In the genomic region with DNA sequence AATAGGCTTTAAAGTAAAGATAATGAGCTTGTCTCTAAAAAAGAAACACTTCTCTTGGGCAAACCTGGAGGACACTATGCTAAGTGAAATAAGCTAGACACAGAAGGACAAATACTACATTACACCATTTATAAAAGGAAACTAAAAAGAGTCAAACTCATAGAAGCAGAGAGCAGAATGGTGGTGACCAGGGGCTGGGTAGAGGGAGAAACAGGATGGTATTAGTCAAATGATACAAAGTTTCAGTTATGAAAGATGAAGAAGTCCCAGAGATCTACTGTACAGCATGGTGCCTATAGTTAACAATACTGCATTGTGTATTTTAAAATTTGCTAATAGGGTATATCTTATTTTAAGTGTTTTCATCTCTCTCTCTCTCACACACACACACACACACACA, we compare ENCODE assay signal across 9 cellular contexts. TPM values are rescaled to one million over a fixed set of nuclear protein-coding genes. Genes with fewer than 3 reads are reported as not detected.
DNase-seq lines count a peak whose midpoint lies in the region; ATAC-seq lines count a peak whose summit lies in the region.
"Had no signal": no experiment of that assay in that cellular context is flagged by ENCODE, and none has a peak within 500 bp of the region (broad histone marks: within the 10 kb centered on the region; RNA-seq: fewer than 3 reads in every experiment).

No MANE protein-coding gene starts in this region.

- H3K9me3 Mint-ChIP-seq in activated T-cell treated with anti-CD3 and anti-CD28 coated beads, Interleukin-2, amount 50 U/mL, for 72 hours = no peaks in the 10 kb centered on the region
- H3K9me3 Mint-ChIP-seq in activated T-cell treated with anti-CD3 and anti-CD28 coated beads, Interleukin-2, amount 50 U/mL, for 4 hours = no peaks in the 10 kb centered on the region
- no peaks in the 10 kb centered on the region for H3K9me3 Mint-ChIP-seq in stimulated activated effector memory CD8-positive, alpha-beta T cell treated with anti-CD3 and anti-CD28 coated beads, Interleukin-12 subunit alpha, Interleukin-12 subunit beta, amount 100 ng/mL, for 72 hours

- no peaks in the 10 kb centered on the region for H3K27me3 Mint-ChIP-seq in activated T-cell treated with anti-CD3 and anti-CD28 coated beads, Interleukin-2, amount 50 U/mL, for 72 hours (ENCODE audit: low read depth)
- H3K27me3 Mint-ChIP-seq in activated T-cell treated with anti-CD3 and anti-CD28 coated beads, Interleukin-2, amount 50 U/mL, for 4 hours (ENCODE audit: low read depth) = no peaks in the 10 kb centered on the region

- H3K36me3 Mint-ChIP-seq in activated T-cell treated with anti-CD3 and anti-CD28 coated beads, Interleukin-2, amount 50 U/mL, for 72 hours (ENCODE audit: insufficient read depth in 2 of 2) = no peaks in the 10 kb centered on the region
- peaks cover 10% of the 10 kb centered on the region for H3K36me3 Mint-ChIP-seq in activated T-cell treated with anti-CD3 and anti-CD28 coated beads, Interleukin-2, amount 50 U/mL, for 4 hours (ENCODE audit: insufficient read depth)
- peaks cover 17% of the 10 kb centered on the region for H3K36me3 Mint-ChIP-seq in stimulated activated effector memory CD8-positive, alpha-beta T cell treated with anti-CD3 and anti-CD28 coated beads, Interleukin-12 subunit alpha, Interleukin-12 subunit beta, amount 100 ng/mL, for 72 hours

- peak overlapping the region in 1 of 2 donors; percentile 58 for H3K4me3 Mint-ChIP-seq in activated T-cell treated with anti-CD3 and anti-CD28 coated beads, Interleukin-2, amount 50 U/mL, for 72 hours
- H3K4me3 Mint-ChIP-seq in activated T-cell treated with anti-CD3 and anti-CD28 coated beads, Interleukin-2, amount 50 U/mL, for 4 hours = no peak overlapping the region
- no peak overlapping the region for H3K4me3 Mint-ChIP-seq in stimulated activated effector memory CD8-positive, alpha-beta T cell treated with anti-CD3 and anti-CD28 coated beads, Interleukin-12 subunit alpha, Interleukin-12 subunit beta, amount 100 ng/mL, for 72 hours

- no peak overlapping the region for H3K27ac Mint-ChIP-seq in activated T-cell treated with anti-CD3 and anti-CD28 coated beads, Interleukin-2, amount 50 U/mL, for 72 hours
- no peak overlapping the region for H3K27ac Mint-ChIP-seq in stimulated activated effector memory CD8-positive, alpha-beta T cell treated with anti-CD3 and anti-CD28 coated beads, Interleukin-12 subunit alpha, Interleukin-12 subunit beta, amount 100 ng/mL, for 72 hours

- no peak for DNase-seq in activated T-cell treated with anti-CD3 and anti-CD28 coated beads, Interleukin-2, amount 50 U/mL, for 72 hours
- DNase-seq in activated T-cell treated with anti-CD3 and anti-CD28 coated beads, Interleukin-2, amount 50 U/mL, for 4 hours = no peak
- no peak for DNase-seq in stimulated activated effector memory CD8-positive, alpha-beta T cell treated with anti-CD3 and anti-CD28 coated beads, Interleukin-12 subunit alpha, Interleukin-12 subunit beta, amount 100 ng/mL, for 72 hours (ENCODE audit: low spot score in 2 of 2)
- DNase-seq in NCI-H526 treated with DMSO at 0.1 percent for 48 hours (lab: John Stamatoyannopoulos, UW) (no peak), iPS-NIHi7 (ENCODE audit: extremely low spot score) (no peak), epidermal melanocyte (ENCODE audit: insufficient read length, low spot score) (no peak)
- DNase-seq: DND-41 had no signal

- H3K4me1 Mint-ChIP-seq in activated T-cell treated with anti-CD3 and anti-CD28 coated beads, Interleukin-2, amount 50 U/mL, for 72 hours (ENCODE audit: low read depth) = peaks cover 43% of the 10 kb centered on the region
- peaks cover 42% of the 10 kb centered on the region for H3K4me1 Mint-ChIP-seq in activated T-cell treated with anti-CD3 and anti-CD28 coated beads, Interleukin-2, amount 50 U/mL, for 4 hours (ENCODE audit: low read depth)
- peaks cover 24% of the 10 kb centered on the region for H3K4me1 Mint-ChIP-seq in stimulated activated effector memory CD8-positive, alpha-beta T cell treated with anti-CD3 and anti-CD28 coated beads, Interleukin-12 subunit alpha, Interleukin-12 subunit beta, amount 100 ng/mL, for 72 hours

- ATAC-seq in activated T-cell treated with anti-CD3 and anti-CD28 coated beads, Interleukin-2, amount 50 U/mL, for 72 hours (replicated peaks in 1 of 2) = peak; percentile 69 to 76
- ATAC-seq in activated T-cell treated with anti-CD3 and anti-CD28 coated beads, Interleukin-2, amount 50 U/mL, for 4 hours = no peak
- ATAC-seq in GM21737 (IDR thresholded peaks at IDR 0.05; ENCODE audit: unreplicated experiment) (peak; percentile 67), HG03196 (IDR thresholded peaks at IDR 0.05; ENCODE audit: unreplicated experiment) (peak; percentile 85)
- peak; percentile 92 for ATAC-seq in stimulated activated effector memory CD8-positive, alpha-beta T cell treated with anti-CD3 and anti-CD28 coated beads, Interleukin-12 subunit alpha, Interleukin-12 subunit beta, amount 100 ng/mL, for 72 hours

RNA-seq across cellular contexts. Expression of a gene that starts 28.5 kb away (rescaled TPM):
- 10 to 100 TPM; 44.3 to 48.1 TPM for total RNA-seq in activated T-cell treated with anti-CD3 and anti-CD28 coated beads, Interleukin-2, amount 50 U/mL, for 72 hours
- 10 to 100 TPM; 59.7 to 66.7 (median 63.1) TPM for total RNA-seq in activated T-cell treated with anti-CD3 and anti-CD28 coated beads, Interleukin-2, amount 50 U/mL, for 4 hours

Comparison
In these comparisons a context has a peak if more than half of its experiments do, and no peak if none do; other contexts are left out.
1. ATAC-seq: peak in activated T-cell treated with anti-CD3 and anti-CD28 coated beads, Interleukin-2, amount 50 U/mL, for 72 hours (2 of 2), GM21737 (single experiment), HG03196 (single experiment) and stimulated activated effector memory CD8-positive, alpha-beta T cell treated with anti-CD3 and anti-CD28 coated beads, Interleukin-12 subunit alpha, Interleukin-12 subunit beta, amount 100 ng/mL, for 72 hours (single experiment); none in activated T-cell treated with anti-CD3 and anti-CD28 coated beads, Interleukin-2, amount 50 U/mL, for 4 hours (0 of 2).